Comparison of ENCODE assay signal across 8 cellular contexts in genomic region chr4:90780193-90780592, GRCh38.
"Had no signal": no experiment of that assay in that cellular context is flagged by ENCODE, and none has a peak within 500 bp of the region (broad histone marks: within the 10 kb centered on the region; RNA-seq: fewer than 3 reads in every experiment).

No MANE protein-coding gene starts in this region.

- H3K4me3 ChIP-seq: GM12878 had no signal

- ATAC-seq: GM12878 had no signal

- DNase-seq: GDM1, GF-D8 had no signal

- FAIRE-seq: G401.6, GM12878, GM12891, GM12892, GM18507, GM19239 had no signal
